In the genomic region with DNA sequence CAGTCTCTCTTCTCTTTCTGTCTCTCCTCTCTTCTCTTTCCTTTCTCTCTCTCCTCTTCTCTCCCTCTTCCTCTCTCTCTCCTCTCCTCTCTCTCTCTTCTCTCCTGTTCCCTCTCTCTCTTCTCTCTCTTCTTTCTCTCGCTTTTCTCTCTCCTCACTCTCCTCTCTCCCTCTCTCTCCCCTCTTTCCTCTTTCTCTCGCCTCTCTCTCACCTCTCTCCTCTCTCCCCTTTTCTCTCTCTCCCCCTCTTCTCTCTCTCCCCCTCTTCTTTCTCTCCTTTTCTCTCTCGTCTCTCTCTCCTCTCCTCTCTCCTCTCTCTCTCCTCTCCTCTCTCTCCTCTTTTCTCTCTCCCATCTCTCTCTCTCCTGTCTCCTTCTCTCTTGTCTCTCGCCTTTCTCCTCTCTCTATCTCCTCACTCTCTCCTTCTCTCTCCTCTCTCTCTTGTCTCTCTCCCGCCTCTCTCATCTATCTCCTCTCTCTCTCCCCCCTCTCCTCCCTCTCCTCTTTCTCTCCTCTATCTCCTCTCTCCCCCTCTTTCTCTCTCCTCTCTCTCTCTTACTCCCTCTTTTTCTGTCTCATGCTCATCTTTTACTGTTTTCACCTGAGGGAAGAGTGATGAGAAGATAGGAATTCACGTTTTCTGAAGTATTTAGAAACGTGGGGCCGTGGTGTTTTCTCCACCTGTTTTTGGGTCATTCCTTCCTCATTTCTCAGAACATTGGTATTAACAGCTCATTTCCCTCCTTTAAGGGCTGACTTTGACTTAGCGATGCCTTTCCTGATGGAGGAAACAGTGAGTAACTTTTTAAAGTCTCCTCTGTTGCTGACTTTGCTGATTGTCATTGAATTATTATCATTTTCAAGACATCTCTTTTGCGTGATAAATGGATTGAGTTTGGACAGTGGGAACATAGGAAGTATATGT, we compare ENCODE assay signal across 1 cellular context.
A peak's percentile ranks its signal among the peaks of the same experiment; 100 is the strongest.
TF ChIP-seq lines count a peak whose summit lies in the region.

No MANE protein-coding gene starts in this region.

TF ChIP-seq in K562, 482 proteins besides CTCF, POLR2A, EP300 and RAD21 (continued from another document):
- TF ChIP-seq, protein P1, sequence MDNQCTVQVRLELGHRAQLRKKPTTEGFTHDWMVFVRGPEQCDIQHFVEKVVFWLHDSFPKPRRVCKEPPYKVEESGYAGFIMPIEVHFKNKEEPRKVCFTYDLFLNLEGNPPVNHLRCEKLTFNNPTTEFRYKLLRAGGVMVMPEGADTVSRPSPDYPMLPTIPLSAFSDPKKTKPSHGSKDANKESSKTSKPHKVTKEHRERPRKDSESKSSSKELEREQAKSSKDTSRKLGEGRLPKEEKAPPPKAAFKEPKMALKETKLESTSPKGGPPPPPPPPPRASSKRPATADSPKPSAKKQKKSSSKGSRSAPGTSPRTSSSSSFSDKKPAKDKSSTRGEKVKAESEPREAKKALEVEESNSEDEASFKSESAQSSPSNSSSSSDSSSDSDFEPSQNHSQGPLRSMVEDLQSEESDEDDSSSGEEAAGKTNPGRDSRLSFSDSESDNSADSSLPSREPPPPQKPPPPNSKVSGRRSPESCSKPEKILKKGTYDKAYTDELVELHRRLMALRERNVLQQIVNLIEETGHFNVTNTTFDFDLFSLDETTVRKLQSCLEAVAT (IDR thresholded peaks at IDR 0.05): peak in 1 of 2 experiments; percentile 47; a peak in 1 of 4 replicates
- no peak for TF ChIP-seq RBFOX2 (IDR thresholded peaks at IDR 0.05; ENCODE audit: low read depth, low read length)
- 0 out of 2 replicates have a peak, but pooled peaks have one; percentile 30 for TF ChIP-seq OTX1 (CRISPR knock-in tag; IDR thresholded peaks at IDR 0.05)
- TF ChIP-seq GATAD2A (IDR thresholded peaks at IDR 0.05): 0 out of 2 replicates have a peak, but pooled peaks have one; percentile 53
- no peak for TF ChIP-seq E2F3 (CRISPR knock-in tag; IDR thresholded peaks at IDR 0.05)
- no peak for TF ChIP-seq JUNB (CRISPR knock-in tag; conservative IDR thresholded peaks at IDR 0.05)
- no peak for TF ChIP-seq BCL6 (CRISPR knock-in tag; IDR thresholded peaks at IDR 0.05)
- no peak for TF ChIP-seq HDAC2 (IDR thresholded peaks at IDR 0.05)
- TF ChIP-seq, protein P2, sequence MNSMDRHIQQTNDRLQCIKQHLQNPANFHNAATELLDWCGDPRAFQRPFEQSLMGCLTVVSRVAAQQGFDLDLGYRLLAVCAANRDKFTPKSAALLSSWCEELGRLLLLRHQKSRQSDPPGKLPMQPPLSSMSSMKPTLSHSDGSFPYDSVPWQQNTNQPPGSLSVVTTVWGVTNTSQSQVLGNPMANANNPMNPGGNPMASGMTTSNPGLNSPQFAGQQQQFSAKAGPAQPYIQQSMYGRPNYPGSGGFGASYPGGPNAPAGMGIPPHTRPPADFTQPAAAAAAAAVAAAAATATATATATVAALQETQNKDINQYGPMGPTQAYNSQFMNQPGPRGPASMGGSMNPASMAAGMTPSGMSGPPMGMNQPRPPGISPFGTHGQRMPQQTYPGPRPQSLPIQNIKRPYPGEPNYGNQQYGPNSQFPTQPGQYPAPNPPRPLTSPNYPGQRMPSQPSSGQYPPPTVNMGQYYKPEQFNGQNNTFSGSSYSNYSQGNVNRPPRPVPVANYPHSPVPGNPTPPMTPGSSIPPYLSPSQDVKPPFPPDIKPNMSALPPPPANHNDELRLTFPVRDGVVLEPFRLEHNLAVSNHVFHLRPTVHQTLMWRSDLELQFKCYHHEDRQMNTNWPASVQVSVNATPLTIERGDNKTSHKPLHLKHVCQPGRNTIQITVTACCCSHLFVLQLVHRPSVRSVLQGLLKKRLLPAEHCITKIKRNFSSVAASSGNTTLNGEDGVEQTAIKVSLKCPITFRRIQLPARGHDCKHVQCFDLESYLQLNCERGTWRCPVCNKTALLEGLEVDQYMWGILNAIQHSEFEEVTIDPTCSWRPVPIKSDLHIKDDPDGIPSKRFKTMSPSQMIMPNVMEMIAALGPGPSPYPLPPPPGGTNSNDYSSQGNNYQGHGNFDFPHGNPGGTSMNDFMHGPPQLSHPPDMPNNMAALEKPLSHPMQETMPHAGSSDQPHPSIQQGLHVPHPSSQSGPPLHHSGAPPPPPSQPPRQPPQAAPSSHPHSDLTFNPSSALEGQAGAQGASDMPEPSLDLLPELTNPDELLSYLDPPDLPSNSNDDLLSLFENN (IDR thresholded peaks at IDR 0.05; ENCODE audit: low read depth in 2 of 2, low read length in 2 of 2): no peak
- TF ChIP-seq HBP1 (CRISPR knock-in tag; IDR thresholded peaks at IDR 0.05): peak; percentile 62; the same call in 1 of the 2 replicates
- peak in 1 of 2 experiments; percentile 27; a peak in 1 of 4 replicates for TF ChIP-seq HDAC1 (IDR thresholded peaks at IDR 0.05)
- peak; percentile 94 for TF ChIP-seq ZNF512 (tag; IDR thresholded peaks at IDR 0.05)
- peak; percentile 31; the same call in 1 of the 2 replicates for TF ChIP-seq MTA1 (IDR thresholded peaks at IDR 0.05; ENCODE audit: borderline replicate concordance)
